9 cellular contexts compared by ENCODE assay signal in the genomic region with DNA sequence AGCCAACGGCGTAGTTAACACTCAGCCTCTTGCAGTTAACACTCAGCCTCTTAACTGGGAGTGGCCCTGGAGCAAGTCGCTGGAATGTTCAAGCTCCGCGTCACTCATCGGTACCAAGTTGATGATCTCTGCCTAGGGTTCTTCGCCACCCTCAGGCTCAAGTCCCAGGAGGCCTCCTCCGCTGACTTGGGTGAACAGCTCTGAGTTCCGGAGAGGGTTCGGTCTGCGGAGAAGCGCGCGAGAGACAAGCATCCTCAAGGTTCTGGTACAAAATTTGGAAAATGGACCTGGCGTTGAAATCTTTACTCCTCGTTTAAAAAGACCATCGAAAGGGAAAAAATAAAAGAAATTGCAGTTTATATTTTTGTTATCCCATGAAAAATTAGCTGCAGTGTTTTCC. TPM values are rescaled to one million over a fixed set of nuclear protein-coding genes. Genes with fewer than 3 reads are reported as not detected.
DNase-seq lines count a peak whose midpoint lies in the region; ATAC-seq, FAIRE-seq and TF ChIP-seq lines count a peak whose summit lies in the region.
"Had no signal": no experiment of that assay in that cellular context is flagged by ENCODE, and none has a peak within 500 bp of the region (broad histone marks: within the 10 kb centered on the region; RNA-seq: fewer than 3 reads in every experiment).

No MANE protein-coding gene starts in this region.

- peaks cover 12 to 25% of the 10 kb centered on the region in 2 donors for H3K4me1 ChIP-seq in thoracic aorta (ENCODE audit: control insufficient read depth in 1 of 2, low read depth in 2 of 2)

- no peaks in the 10 kb centered on the region for H3K27me3 ChIP-seq in bronchial epithelial cell (ENCODE audit: control insufficient read depth, insufficient read depth, low read length)
- H3K27me3 ChIP-seq in thoracic aorta (replicated peaks; ENCODE audit: insufficient read depth) = peaks cover 24% of the 10 kb centered on the region

- H3K36me3 Mint-ChIP-seq in activated CD4-positive, alpha-beta T cell treated with anti-CD3 and anti-CD28 coated beads, Interleukin-2, amount 10 ng/mL, durations not matched to agents 7 days and 5 days (ENCODE audit: low read depth) = no peaks in the 10 kb centered on the region

- DNase-seq in activated CD4-positive, alpha-beta T cell treated with anti-CD3 and anti-CD28 coated beads, Interleukin-2, amount 10 ng/mL, durations not matched to agents 7 days and 5 days = no peak
- DNase-seq in activated CD4-positive, alpha-beta T cell treated with anti-CD3 and anti-CD28 coated beads, Interleukin-2, amount 50 U/mL, for 48 hours = no peak
- DNase-seq in bronchial epithelial cell (ENCODE audit: low read depth) = peak; percentile 85
- DNase-seq in kidney tubule cell (ENCODE audit: low spot score) = peak; percentile 73
- no peak for DNase-seq in thoracic aorta (ENCODE audit: low spot score)
- DNase-seq in UCSD-AML1 (lab: John Stamatoyannopoulos, UW; ENCODE audit: unreplicated experiment) = no peak
- no peak for DNase-seq in occipital lobe (lab: John Stamatoyannopoulos, UW)

- CTCF ChIA-PET in activated CD4-positive, alpha-beta T cell treated with anti-CD3 and anti-CD28 coated beads, Interleukin-2, amount 10 ng/mL, durations not matched to agents 7 days and 5 days (lab: Charles Lee) = interaction anchor here (0.5 kb wide), 1 partner anchor 264 kb away, joined by 3 read pairs; no protein-coding TSS in a partner anchor

- no peak overlapping the region for H3K27ac ChIP-seq in thoracic aorta

- peaks cover 14% of the 10 kb centered on the region for H3K4me1 Mint-ChIP-seq in activated CD4-positive, alpha-beta T cell treated with anti-CD3 and anti-CD28 coated beads, Interleukin-2, amount 10 ng/mL, durations not matched to agents 7 days and 5 days

- TF ChIP-seq CTCF in bronchial epithelial cell (IDR thresholded peaks at IDR 0.05; ENCODE audit: insufficient read depth, low read length, severe bottlenecking) (no peak), thoracic aorta (IDR thresholded peaks at IDR 0.05) (no peak)

- FAIRE-seq in bronchial epithelial cell (lab: Jason Lieb, UNC) = no peak

- POLR2A ChIA-PET in activated CD4-positive, alpha-beta T cell treated with anti-CD3 and anti-CD28 coated beads, Interleukin-2, amount 10 ng/mL, durations not matched to agents 7 days and 5 days (lab: Charles Lee) = no interaction called here

- no peak overlapping the region for H3K27ac Mint-ChIP-seq in activated CD4-positive, alpha-beta T cell treated with anti-CD3 and anti-CD28 coated beads, Interleukin-2, amount 10 ng/mL, durations not matched to agents 7 days and 5 days
- H3K27ac Mint-ChIP-seq: dendritic cell treated with granulocyte-macrophage colony-stimulating factor and Interleukin-4, amounts not matched to agents 40 ng/mL and 50 ng/mL, for 4 days had no signal

- H3K9me3 ChIP-seq in thoracic aorta = no peaks in the 10 kb centered on the region

- H3K9me3 Mint-ChIP-seq in activated CD4-positive, alpha-beta T cell treated with anti-CD3 and anti-CD28 coated beads, Interleukin-2, amount 10 ng/mL, durations not matched to agents 7 days and 5 days = no peaks in the 10 kb centered on the region
- H3K9me3 Mint-ChIP-seq: dendritic cell treated with granulocyte-macrophage colony-stimulating factor and Interleukin-4, amounts not matched to agents 40 ng/mL and 50 ng/mL, for 4 days had no signal

- H3K4me3 ChIP-seq in bronchial epithelial cell (ENCODE audit: low read depth, low read length) = peak overlapping the region; percentile 98
- peak overlapping the region; percentile 74 for H3K4me3 ChIP-seq in thoracic aorta

- H3K4me3 Mint-ChIP-seq in activated CD4-positive, alpha-beta T cell treated with anti-CD3 and anti-CD28 coated beads, Interleukin-2, amount 10 ng/mL, durations not matched to agents 7 days and 5 days = peak overlapping the region; percentile 64

- H3K36me3 ChIP-seq in bronchial epithelial cell (ENCODE audit: control insufficient read depth, insufficient read depth, low read length) (peaks cover 9% of the 10 kb centered on the region), thoracic aorta (no peaks in the 10 kb centered on the region)

- no peak for ATAC-seq in thoracic aorta (ENCODE audit: insufficient number of reproducible peaks, low FRiP score, low read depth)
- ATAC-seq in HG03108 (IDR thresholded peaks at IDR 0.05; ENCODE audit: unreplicated experiment) = no peak

- peaks cover 76% of the 10 kb centered on the region for H3K27me3 Mint-ChIP-seq in activated CD4-positive, alpha-beta T cell treated with anti-CD3 and anti-CD28 coated beads, Interleukin-2, amount 10 ng/mL, durations not matched to agents 7 days and 5 days

RNA-seq across cellular contexts. Expression of a gene that starts 0.9 kb away (rescaled TPM):
- total RNA-seq in activated CD4-positive, alpha-beta T cell treated with anti-CD3 and anti-CD28 coated beads, Interleukin-2, amount 10 ng/mL, durations not matched to agents 7 days and 5 days = under 1 TPM; 0.04 to 0.10 TPM
- total RNA-seq in bronchial epithelial cell (394 and 699 TPM in 2 replicates), thoracic aorta (1 to 10 TPM; 5.4 to 6.7 TPM), occipital lobe (7.6 TPM)

RNA-seq across cellular contexts. Expression of a gene that starts 49.4 kb away (rescaled TPM):
- total RNA-seq in activated CD4-positive, alpha-beta T cell treated with anti-CD3 and anti-CD28 coated beads, Interleukin-2, amount 10 ng/mL, durations not matched to agents 7 days and 5 days = 10 to 100 TPM; 13.5 to 17.6 TPM
- total RNA-seq in bronchial epithelial cell (10.0 and 12.8 TPM in 2 replicates), thoracic aorta (10 to 100 TPM in 1 of 2 donors, 1 to 10 TPM in 1; 6.4 to 18.4 TPM), occipital lobe (24.0 TPM)

Comparison
In these comparisons a context has a peak if more than half of its experiments do, and no peak if none do; other contexts are left out.
1. DNase-seq: peak in bronchial epithelial cell (single experiment) and kidney tubule cell (single experiment); none in activated CD4-positive, alpha-beta T cell treated with anti-CD3 and anti-CD28 coated beads, Interleukin-2, amount 10 ng/mL, durations not matched to agents 7 days and 5 days (single experiment), activated CD4-positive, alpha-beta T cell treated with anti-CD3 and anti-CD28 coated beads, Interleukin-2, amount 50 U/mL, for 48 hours (0 of 2), thoracic aorta (single experiment), UCSD-AML1 (single experiment) and occipital lobe (single experiment).
2. RNA of a gene that starts 0.9 kb away (total RNA-seq): 394 to 699 TPM in bronchial epithelial cell; 7.6 TPM in occipital lobe (single experiment), 5.4 to 6.7 TPM in thoracic aorta and 0.04 to 0.10 TPM in activated CD4-positive, alpha-beta T cell treated with anti-CD3 and anti-CD28 coated beads, Interleukin-2, amount 10 ng/mL, durations not matched to agents 7 days and 5 days; every median in the first group is over 10 times any median in the second.